Comparison of ENCODE assay signal across 22 cellular contexts in genomic region chr17:28917029-28917428, GRCh38. TPM values are rescaled to one million over a fixed set of nuclear protein-coding genes. Genes with fewer than 3 reads are reported as not detected.
A peak's percentile ranks its signal among the peaks of the same experiment; 100 is the strongest.
DNase-seq lines count a peak whose midpoint lies in the region; ATAC-seq, FAIRE-seq and TF ChIP-seq lines count a peak whose summit lies in the region.
"Had no signal": no experiment of that assay in that cellular context is flagged by ENCODE, and none has a peak within 500 bp of the region (broad histone marks: within the 10 kb centered on the region; RNA-seq: fewer than 3 reads in every experiment).

No MANE protein-coding gene starts in this region.

- peaks cover 8% of the 10 kb centered on the region for H3K4me1 Mint-ChIP-seq in activated CD8-positive, alpha-beta memory T cell treated with anti-CD3 and anti-CD28 coated beads, Interleukin-2, amount 10 ng/mL, durations not matched to agents 7 days and 5 days
- peaks cover 4 to 11% of the 10 kb centered on the region in 2 donors for H3K4me1 Mint-ChIP-seq in immature natural killer cell
- H3K4me1 Mint-ChIP-seq in stimulated activated naive B cell treated with anti-CD40 and anti-IgM and Interleukin-4, amounts not matched to agents 10 μg/mL and 1 μg/mL and 100 μg/mL, for 72 hours, result peaks cover 0 to 1% of the 10 kb centered on the region in 2 donors
- H3K4me1 Mint-ChIP-seq: activated B cell treated with CpG ODN at 0.5 μM for 24 hours had no signal

- FAIRE-seq in GM12891 (lab: Jason Lieb, UNC), result no peak
- FAIRE-seq: endometrium, frontal cortex had no signal

- DNase-seq in activated CD8-positive, alpha-beta memory T cell treated with anti-CD3 and anti-CD28 coated beads, Interleukin-2, amount 10 ng/mL, durations not matched to agents 7 days and 5 days, result no peak
- DNase-seq in activated CD8-positive, alpha-beta memory T cell treated with anti-CD3 and anti-CD28 coated beads for 24 hours, result no peak
- no peak for DNase-seq in immature natural killer cell
- no peak for DNase-seq in stimulated activated naive B cell treated with anti-CD40 and anti-IgM and Interleukin-4, amounts not matched to agents 10 μg/mL and 1 μg/mL and 100 μg/mL, for 72 hours
- no peak for DNase-seq in GM12891 (ENCODE audit: insufficient read length, low spot score)
- DNase-seq in NCI-H2029 (lab: John Stamatoyannopoulos, UW), result no peak
- DNase-seq: 8988T; activated B cell treated with CpG ODN at 0.5 μM for 24 hours; activated T-cell treated with anti-CD3 and anti-CD28 coated beads, Interleukin-2, amount 50 U/mL, for 72 hours; amniotic stem cell; brain microvascular endothelial cell; occipital lobe had no signal

- 98% methylated on average over 12 of the region's 12 CpGs for WGBS in HUES64

- TF ChIP-seq POLR2A in GM12891 (IDR thresholded peaks at IDR 0.05; ENCODE audit: low read depth, low read length), result no peak

- H3K36me3 ChIP-seq in HUES64 (ENCODE audit: insufficient read depth, low read length), result peaks cover 96% of the 10 kb centered on the region

- CTCF ChIA-PET in activated CD8-positive, alpha-beta memory T cell treated with anti-CD3 and anti-CD28 coated beads, Interleukin-2, amount 10 ng/mL, durations not matched to agents 7 days and 5 days (lab: Charles Lee), result interaction anchor here (0.7 to 4.0 kb wide), 12 partner anchors 9 to 190 kb away, joined by 3 to 18 read pairs (median 4); partner anchors contain the start of genes DHRS13, FAM222B and TLCD1

- H3K27me3 Mint-ChIP-seq in activated CD8-positive, alpha-beta memory T cell treated with anti-CD3 and anti-CD28 coated beads, Interleukin-2, amount 10 ng/mL, durations not matched to agents 7 days and 5 days, result no peaks in the 10 kb centered on the region
- H3K27me3 Mint-ChIP-seq in immature natural killer cell (ENCODE audit: low read depth in 3 of 3), result peaks cover 0 to 6% (median 0%) of the 10 kb centered on the region in 3 donors
- H3K27me3 Mint-ChIP-seq in stimulated activated naive B cell treated with anti-CD40 and anti-IgM and Interleukin-4, amounts not matched to agents 10 μg/mL and 1 μg/mL and 100 μg/mL, for 72 hours, result no peaks in the 10 kb centered on the region
- H3K27me3 Mint-ChIP-seq: activated B cell treated with CpG ODN at 0.5 μM for 24 hours, memory B cell had no signal

- no peak overlapping the region for H3K4me3 Mint-ChIP-seq in activated CD8-positive, alpha-beta memory T cell treated with anti-CD3 and anti-CD28 coated beads, Interleukin-2, amount 10 ng/mL, durations not matched to agents 7 days and 5 days
- no peak overlapping the region for H3K4me3 Mint-ChIP-seq in immature natural killer cell
- H3K4me3 Mint-ChIP-seq in stimulated activated naive B cell treated with anti-CD40 and anti-IgM and Interleukin-4, amounts not matched to agents 10 μg/mL and 1 μg/mL and 100 μg/mL, for 72 hours, result no peak overlapping the region
- H3K4me3 Mint-ChIP-seq: activated B cell treated with CpG ODN at 0.5 μM for 24 hours; activated naive CD4-positive, alpha-beta T cell treated with anti-CD3 and anti-CD28 coated beads for 36 hours; activated T-cell treated with anti-CD3 and anti-CD28 coated beads, Interleukin-2, amount 50 U/mL, for 72 hours; memory B cell had no signal

- H3K27ac Mint-ChIP-seq in activated CD8-positive, alpha-beta memory T cell treated with anti-CD3 and anti-CD28 coated beads, Interleukin-2, amount 10 ng/mL, durations not matched to agents 7 days and 5 days, result peak overlapping the region; percentile 52
- H3K27ac Mint-ChIP-seq in immature natural killer cell, result peak overlapping the region in 4 of 6 donors; percentile 57 to 74 (median 64)
- H3K27ac Mint-ChIP-seq in stimulated activated naive B cell treated with anti-CD40 and anti-IgM and Interleukin-4, amounts not matched to agents 10 μg/mL and 1 μg/mL and 100 μg/mL, for 72 hours, result peak overlapping the region; percentile 9

- H3K36me3 Mint-ChIP-seq in activated CD8-positive, alpha-beta memory T cell treated with anti-CD3 and anti-CD28 coated beads, Interleukin-2, amount 10 ng/mL, durations not matched to agents 7 days and 5 days, result peaks cover 67% of the 10 kb centered on the region
- H3K36me3 Mint-ChIP-seq in immature natural killer cell, result peaks cover 23 to 72% (median 44%) of the 10 kb centered on the region in 3 donors
- H3K36me3 Mint-ChIP-seq in stimulated activated naive B cell treated with anti-CD40 and anti-IgM and Interleukin-4, amounts not matched to agents 10 μg/mL and 1 μg/mL and 100 μg/mL, for 72 hours, result peaks cover 55 to 76% of the 10 kb centered on the region in 2 donors

- H3K9me3 Mint-ChIP-seq in activated CD8-positive, alpha-beta memory T cell treated with anti-CD3 and anti-CD28 coated beads, Interleukin-2, amount 10 ng/mL, durations not matched to agents 7 days and 5 days (ENCODE audit: low read depth), result no peaks in the 10 kb centered on the region
- no peaks in the 10 kb centered on the region for H3K9me3 Mint-ChIP-seq in immature natural killer cell
- H3K9me3 Mint-ChIP-seq in stimulated activated naive B cell treated with anti-CD40 and anti-IgM and Interleukin-4, amounts not matched to agents 10 μg/mL and 1 μg/mL and 100 μg/mL, for 72 hours, result no peaks in the 10 kb centered on the region
- H3K9me3 Mint-ChIP-seq: activated B cell treated with CpG ODN at 0.5 μM for 24 hours, memory B cell had no signal

- H3K4me3 ChIP-seq in HUES64 (ENCODE audit: low read length), result no peak overlapping the region
- H3K4me3 ChIP-seq: dorsolateral prefrontal cortex, hepatocyte, SJCRH30 had no signal

- no peaks in the 10 kb centered on the region for H3K4me1 ChIP-seq in HUES64 (ENCODE audit: insufficient read depth, low read length)
- H3K4me1 ChIP-seq: SJCRH30 had no signal

- peak overlapping the region; percentile 8; the same call in 1 of the 2 replicates for H3K27ac ChIP-seq in HUES64 (ENCODE audit: low read depth, low read length)
- H3K27ac ChIP-seq: brain microvascular endothelial cell, hepatocyte, HL-60, SJCRH30 had no signal

- no peaks in the 10 kb centered on the region for H3K27me3 ChIP-seq in HUES64 (ENCODE audit: insufficient read depth, low read length)
- H3K27me3 ChIP-seq: brain microvascular endothelial cell, dorsolateral prefrontal cortex, hepatocyte, SJCRH30 had no signal

- H3K9ac ChIP-seq in HUES64 (ENCODE audit: low read depth, low read length), result no peak overlapping the region

- no peak for ATAC-seq in activated CD8-positive, alpha-beta memory T cell treated with anti-CD3 and anti-CD28 coated beads, Interleukin-2, amount 10 ng/mL, durations not matched to agents 7 days and 5 days
- ATAC-seq in stimulated activated naive B cell treated with anti-CD40 and anti-IgM and Interleukin-4, amounts not matched to agents 10 μg/mL and 1 μg/mL and 100 μg/mL, for 72 hours (replicated peaks), result no peak
- no peak for ATAC-seq in GM21447 (IDR thresholded peaks at IDR 0.05; ENCODE audit: unreplicated experiment)

- no peaks in the 10 kb centered on the region for H3K9me3 ChIP-seq in HUES64 (ENCODE audit: insufficient read depth, low read depth, low read length)
- H3K9me3 ChIP-seq: SJCRH30 had no signal

TF ChIP-seq in GM12891, 5 proteins besides CTCF, POLR2A, EP300 and RAD21:
- no peak for TF ChIP-seq POLR2AphosphoS5 (IDR thresholded peaks at IDR 0.05; ENCODE audit: low read depth, low read length)

RNA-seq across cellular contexts. Expression of gene DHRS13, which starts 14.2 kb away (rescaled TPM):
- 10 to 100 TPM; 23.1 to 25.9 TPM for total RNA-seq in activated CD8-positive, alpha-beta memory T cell treated with anti-CD3 and anti-CD28 coated beads, Interleukin-2, amount 10 ng/mL, durations not matched to agents 7 days and 5 days
- 20.1 TPM for polyA plus RNA-seq in HUES64 (2013, experiment 1 of 2)
- polyA plus RNA-seq in HUES64 (2013, experiment 2 of 2), result 18.7 TPM
- 10 to 100 TPM; 21.4 to 27.4 (median 22.2) TPM for polyA plus RNA-seq in immature natural killer cell
- 3.8 TPM for polyA plus RNA-seq in GM12891 (2012; ENCODE audit: low read depth, missing spikeins)

RNA-seq across cellular contexts. Expression of gene FLOT2, which starts 19.5 kb away (rescaled TPM):
- 100 to 1,000 TPM; 143 to 191 TPM for total RNA-seq in activated CD8-positive, alpha-beta memory T cell treated with anti-CD3 and anti-CD28 coated beads, Interleukin-2, amount 10 ng/mL, durations not matched to agents 7 days and 5 days
- polyA plus RNA-seq in HUES64 (2013, experiment 1 of 2), result 88.0 TPM
- polyA plus RNA-seq in HUES64 (2013, experiment 2 of 2), result 93.1 TPM
- 100 to 1,000 TPM; 275 to 360 (median 296) TPM for polyA plus RNA-seq in immature natural killer cell
- 22.0 TPM for polyA plus RNA-seq in GM12891 (2012; ENCODE audit: low read depth, missing spikeins)

RNA-seq across cellular contexts. Expression of gene PHF12, which starts 34.3 kb away (rescaled TPM):
- 10 to 100 TPM; 79.5 to 85.8 TPM for total RNA-seq in activated CD8-positive, alpha-beta memory T cell treated with anti-CD3 and anti-CD28 coated beads, Interleukin-2, amount 10 ng/mL, durations not matched to agents 7 days and 5 days
- polyA plus RNA-seq in HUES64 (2013, experiment 1 of 2), result 27.3 TPM
- polyA plus RNA-seq in HUES64 (2013, experiment 2 of 2), result 33.0 TPM
- polyA plus RNA-seq in immature natural killer cell, result 10 to 100 TPM in 1 of 3 donors, 1 to 10 TPM in 2; 1.2 to 15.3 (median 3.9) TPM
- 20.6 TPM for polyA plus RNA-seq in GM12891 (2012; ENCODE audit: low read depth, missing spikeins)

Comparison
In these comparisons a context has a peak if more than half of its experiments do, and no peak if none do; other contexts are left out.
1. H3K27ac Mint-ChIP-seq: peak in every context shown above with its lines; median percentile 64 in immature natural killer cell; 52 in activated CD8-positive, alpha-beta memory T cell treated with anti-CD3 and anti-CD28 coated beads, Interleukin-2, amount 10 ng/mL, durations not matched to agents 7 days and 5 days; 9 in stimulated activated naive B cell treated with anti-CD40 and anti-IgM and Interleukin-4, amounts not matched to agents 10 μg/mL and 1 μg/mL and 100 μg/mL, for 72 hours.